Comparison of ENCODE assay signal across 8 cellular contexts in genomic region chr1:6614019-6614952, GRCh38. TPM values are rescaled to one million over a fixed set of nuclear protein-coding genes. Genes with fewer than 3 reads are reported as not detected.
DNase-seq lines count a peak whose midpoint lies in the region; ATAC-seq, FAIRE-seq and TF ChIP-seq lines count a peak whose summit lies in the region.

No MANE protein-coding gene starts in this region.

- peak overlapping the region; percentile 53 for H3K4ac ChIP-seq in neuronal stem cell (ENCODE audit: low read length)

- peak overlapping the region; percentile 82 for H3K14ac ChIP-seq in neuronal stem cell (ENCODE audit: low read length)

- H3K27ac ChIP-seq in neuronal stem cell (replicated peaks; ENCODE audit: low read length), result peak overlapping the region; percentile 85

- peak overlapping the region; percentile 67 for H2BK15ac ChIP-seq in neuronal stem cell (ENCODE audit: low read length)

- DNase-seq in ELR (ENCODE audit: low read depth), result peak; percentile 56
- DNase-seq in NB4 (ENCODE audit: low read depth), result peak; percentile 65
- peak; percentile 51 for DNase-seq in activated gamma-delta T cell (lab: John Stamatoyannopoulos, UW)
- DNase-seq in frontal cortex (ENCODE audit: low spot score in 2 of 2), result peak; percentile 87 to 90
- DNase-seq in neuronal stem cell (ENCODE audit: low spot score), result no peak
- no peak for DNase-seq in NCI-H2107 (lab: John Stamatoyannopoulos, UW)

- H2BK12ac ChIP-seq in neuronal stem cell (ENCODE audit: low read length), result peak overlapping the region; percentile 58

- no peaks in the 10 kb centered on the region for H3K9me3 ChIP-seq in neuronal stem cell (replicated peaks in 1 of 2; ENCODE audit: control insufficient read depth in 2 of 2, insufficient read depth in 1 of 2, low read depth in 1 of 2, low read length in 2 of 2)

- peak overlapping the region; percentile 90 for H2AK5ac ChIP-seq in neuronal stem cell (ENCODE audit: low read depth, low read length)

- TF ChIP-seq POLR2A in NB4 (IDR thresholded peaks at IDR 0.05; ENCODE audit: extremely low read depth, insufficient read length), result no peak

- peak overlapping the region; percentile 98 for H3K23ac ChIP-seq in neuronal stem cell (ENCODE audit: low read depth, low read length, poor library complexity)

- peaks cover 14% of the 10 kb centered on the region for H3K79me1 ChIP-seq in neuronal stem cell (ENCODE audit: low read depth, low read length)

- no peak for ATAC-seq in GM19463 (IDR thresholded peaks at IDR 0.05; ENCODE audit: unreplicated experiment)
- ATAC-seq in HG02852 (IDR thresholded peaks at IDR 0.05; ENCODE audit: unreplicated experiment), result no peak

- peak overlapping the region; percentile 87 for H2BK5ac ChIP-seq in neuronal stem cell (ENCODE audit: low read length)

- peaks cover 2 to 3% of the 10 kb centered on the region in 2 donors for H3K4me1 ChIP-seq in neuronal stem cell (ENCODE audit: control insufficient read depth in 2 of 2, insufficient read depth in 1 of 2, low read depth in 1 of 2, low read length in 2 of 2)

- H3K9ac ChIP-seq in neuronal stem cell (ENCODE audit: low read depth, low read length, poor library complexity), result peak overlapping the region; percentile 93

- no peak overlapping the region for H4K8ac ChIP-seq in neuronal stem cell (ENCODE audit: low read depth, low read length)

- no peaks in the 10 kb centered on the region for H3K27me3 ChIP-seq in neuronal stem cell (ENCODE audit: control insufficient read depth in 3 of 3, insufficient read depth in 3 of 3, low read depth in 1 of 3, low read length in 3 of 3)

- H3K36me3 ChIP-seq in neuronal stem cell (replicated peaks in 1 of 2; ENCODE audit: control insufficient read depth in 2 of 2, insufficient read depth in 2 of 2, low read length in 2 of 2), result peaks cover 13 to 29% of the 10 kb centered on the region in 2 donors

- peak overlapping the region; percentile 98 for H3K18ac ChIP-seq in neuronal stem cell (ENCODE audit: low read length)

- H2AFZ ChIP-seq in neuronal stem cell (ENCODE audit: low read length), result peak overlapping the region; percentile 91

- H2BK120ac ChIP-seq in neuronal stem cell (ENCODE audit: low read depth, low read length), result no peak overlapping the region

- TF ChIP-seq CTCF in NB4 (IDR thresholded peaks at IDR 0.05; ENCODE audit: low read depth, low read length), result no peak

- no CpG with 5 or more reads among the region's 121 CpGs for WGBS in neuronal stem cell (ENCODE audit: extremely low coverage in 2 of 2, insufficient read length in 2 of 2, insufficient replicate concordance in 1 of 2), 2 donors

- no peak overlapping the region for H4K91ac ChIP-seq in neuronal stem cell (ENCODE audit: low read depth, low read length, poor library complexity)

- FAIRE-seq in frontal cortex (lab: Jason Lieb, UNC), result no peak

- peak overlapping the region; percentile 57 for H3K4me3 ChIP-seq in NB4 (ENCODE audit: low read depth, low read length)
- H3K4me3 ChIP-seq in neuronal stem cell (ENCODE audit: low read length in 2 of 2), result peak overlapping the region; percentile 92 to 100

- peak overlapping the region; percentile 33 for H3K4me2 ChIP-seq in neuronal stem cell (ENCODE audit: insufficient read depth, low read length, poor library complexity, severe bottlenecking)

RNA-seq across cellular contexts. Expression of gene PHF13, which starts 0.8 kb away (rescaled TPM):
- total RNA-seq in frontal cortex, result 14.3 TPM
- 25.0 TPM for polyA plus RNA-seq in neuronal stem cell (2013, experiment 1 of 2)
- 25.4 TPM for polyA plus RNA-seq in neuronal stem cell (2013, experiment 2 of 2)

RNA-seq across cellular contexts. Expression of gene THAP3, which starts 10.4 kb away (rescaled TPM):
- 22.8 TPM for total RNA-seq in frontal cortex
- 25.4 TPM for polyA plus RNA-seq in neuronal stem cell (2013, experiment 1 of 2)
- 26.7 TPM for polyA plus RNA-seq in neuronal stem cell (2013, experiment 2 of 2)

RNA-seq across cellular contexts. Expression of gene KLHL21, which starts 11.6 kb away (rescaled TPM):
- total RNA-seq in frontal cortex, result 8.2 TPM
- 4.7 TPM for polyA plus RNA-seq in neuronal stem cell (2013, experiment 1 of 2)
- 4.8 TPM for polyA plus RNA-seq in neuronal stem cell (2013, experiment 2 of 2)

RNA-seq across cellular contexts. Expression of gene ZBTB48, which starts 34.5 kb away (rescaled TPM):
- 11.4 TPM for total RNA-seq in frontal cortex
- 18.4 TPM for polyA plus RNA-seq in neuronal stem cell (2013, experiment 1 of 2)
- polyA plus RNA-seq in neuronal stem cell (2013, experiment 2 of 2), result 16.7 TPM

RNA-seq across cellular contexts. Expression of gene TAS1R1, which starts 59.2 kb away (rescaled TPM):
- not detected for total RNA-seq in frontal cortex
- polyA plus RNA-seq in neuronal stem cell (2013, experiment 1 of 2), result not detected
- polyA plus RNA-seq in neuronal stem cell (2013, experiment 2 of 2), result not detected

Comparison
In these comparisons a context has a peak if more than half of its experiments do, and no peak if none do; other contexts are left out.
1. DNase-seq: peak in ELR (single experiment), NB4 (single experiment), activated gamma-delta T cell (single experiment) and frontal cortex (2 of 2); none in neuronal stem cell (single experiment) and NCI-H2107 (single experiment).